Comparison of ENCODE assay signal across 1 cellular context in genomic region chr14:80954771-80955299, GRCh38.
A peak's percentile ranks its signal among the peaks of the same experiment; 100 is the strongest.
TF ChIP-seq lines count a peak whose summit lies in the region.

No MANE protein-coding gene starts in this region.

TF ChIP-seq in IMR-90, 13 proteins besides CTCF, POLR2A, EP300 and RAD21:
- TF ChIP-seq FOS (IDR thresholded peaks at IDR 0.05; ENCODE audit: low read depth, low read length) = no peak
- peak; percentile 78 for TF ChIP-seq SMC3 (IDR thresholded peaks at IDR 0.05; ENCODE audit: low read depth, low read length)
- TF ChIP-seq RCOR1 (IDR thresholded peaks at IDR 0.05; ENCODE audit: insufficient replicate concordance, low read length) = no peak
- TF ChIP-seq MXI1 (IDR thresholded peaks at IDR 0.05; ENCODE audit: borderline replicate concordance, low read depth, low read length) = peak; percentile 56; the same call in 1 of the 2 replicates
